In genomic region chr10:122242266-122242665, GRCh38 we compare ENCODE assay signal across 7 cellular contexts. TPM values are rescaled to one million over a fixed set of nuclear protein-coding genes. Genes with fewer than 3 reads are reported as not detected.
"Had no signal": no experiment of that assay in that cellular context is flagged by ENCODE, and none has a peak within 500 bp of the region (broad histone marks: within the 10 kb centered on the region; RNA-seq: fewer than 3 reads in every experiment).

No MANE protein-coding gene starts in this region.

- H3K4me3 ChIP-seq: K562 had no signal

- ATAC-seq: HepG2, K562 had no signal

- H3K27ac ChIP-seq: HL-60 had no signal

- H3K4me3 Mint-ChIP-seq: IgD-negative memory B cell had no signal

- H3K36me3 Mint-ChIP-seq: IgD-negative memory B cell had no signal

- DNase-seq: IMR-90, KBM-7 had no signal

- H3K27ac Mint-ChIP-seq: IgD-negative memory B cell had no signal

RNA-seq across cellular contexts. Expression of gene BTBD16, which starts 28.8 kb away (rescaled TPM):
- total RNA-seq: HT1080, IMR-90, K562 had no signal
- polyA plus RNA-seq: IgD-negative memory B cell, IMR-90 had no signal
